In the genomic region with DNA sequence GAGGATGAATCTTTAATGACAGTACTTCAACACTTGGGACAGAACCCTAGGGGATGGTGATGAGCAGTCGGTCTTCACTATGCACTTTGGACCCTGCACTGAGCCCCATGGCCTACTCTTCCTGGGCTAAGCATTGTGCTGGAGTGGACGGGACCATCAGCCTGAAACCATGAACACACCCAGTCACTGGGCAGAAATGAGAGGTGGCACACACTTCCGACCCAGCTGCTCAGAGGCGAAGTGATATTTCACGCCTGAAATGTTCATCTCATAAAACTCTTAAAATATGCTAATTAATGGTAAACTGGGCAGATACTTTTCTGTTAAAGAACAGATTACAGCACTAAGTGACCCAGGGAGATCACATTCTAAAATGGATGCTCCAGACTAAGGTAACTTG, we compare ENCODE assay signal across 13 cellular contexts.
"Had no signal": no experiment of that assay in that cellular context is flagged by ENCODE, and none has a peak within 500 bp of the region (broad histone marks: within the 10 kb centered on the region; RNA-seq: fewer than 3 reads in every experiment).

No MANE protein-coding gene starts in this region.

- H3K4me1 ChIP-seq: pancreas had no signal

- H3K27ac ChIP-seq: brain microvascular endothelial cell, pancreas had no signal

- H3K9me3 ChIP-seq: pancreas had no signal

- DNase-seq: activated CD4-positive, alpha-beta T cell treated with anti-CD3 and anti-CD28 coated beads, Interleukin-2, amount 50 U/mL, for 1 hour; activated naive CD4-positive, alpha-beta T cell treated with anti-CD3 and anti-CD28 coated beads, Interleukin-2, amount 50 U/mL, for 16 hours; activated T-cell treated with anti-CD3 and anti-CD28 coated beads for 4 hours; brain microvascular endothelial cell; head of caudate nucleus; left colon; mammary epithelial cell; pancreas; stimulated activated CD4-positive, alpha-beta T cell treated with anti-CD3 and anti-CD28 coated beads, Interleukin-4, amount 100 ng/mL, for 4 hours; T-helper 17 cell; trophoblast cell had no signal

- H3K27me3 ChIP-seq: brain microvascular endothelial cell, pancreas had no signal

- ATAC-seq: activated T-helper 17 cell treated with anti-CD3 and anti-CD28 coated beads, Interleukin-2, amount 50 U/mL, for 72 hours; left colon; pancreas had no signal

- H3K4me3 ChIP-seq: pancreas had no signal

- H3K9me3 Mint-ChIP-seq: activated T-helper 17 cell treated with anti-CD3 and anti-CD28 coated beads, Interleukin-2, amount 50 U/mL, for 72 hours; dendritic cell treated with granulocyte-macrophage colony-stimulating factor and Interleukin-4, amounts not matched to agents 40 ng/mL and 50 ng/mL, for 4 days had no signal

- H3K36me3 ChIP-seq: brain microvascular endothelial cell, pancreas had no signal

- H3K4me1 Mint-ChIP-seq: activated T-helper 17 cell treated with anti-CD3 and anti-CD28 coated beads, Interleukin-2, amount 50 U/mL, for 72 hours had no signal

- H3K27ac Mint-ChIP-seq: activated T-helper 17 cell treated with anti-CD3 and anti-CD28 coated beads, Interleukin-2, amount 50 U/mL, for 72 hours; dendritic cell treated with granulocyte-macrophage colony-stimulating factor and Interleukin-4, amounts not matched to agents 40 ng/mL and 50 ng/mL, for 4 days; T-helper 17 cell had no signal

- H3K4me3 Mint-ChIP-seq: activated T-helper 17 cell treated with anti-CD3 and anti-CD28 coated beads, Interleukin-2, amount 50 U/mL, for 72 hours; dendritic cell treated with granulocyte-macrophage colony-stimulating factor and Interleukin-4, amounts not matched to agents 40 ng/mL and 50 ng/mL, for 4 days; T-helper 17 cell had no signal
